Comparison of ENCODE assay signal across 1 cellular context in the genomic region with DNA sequence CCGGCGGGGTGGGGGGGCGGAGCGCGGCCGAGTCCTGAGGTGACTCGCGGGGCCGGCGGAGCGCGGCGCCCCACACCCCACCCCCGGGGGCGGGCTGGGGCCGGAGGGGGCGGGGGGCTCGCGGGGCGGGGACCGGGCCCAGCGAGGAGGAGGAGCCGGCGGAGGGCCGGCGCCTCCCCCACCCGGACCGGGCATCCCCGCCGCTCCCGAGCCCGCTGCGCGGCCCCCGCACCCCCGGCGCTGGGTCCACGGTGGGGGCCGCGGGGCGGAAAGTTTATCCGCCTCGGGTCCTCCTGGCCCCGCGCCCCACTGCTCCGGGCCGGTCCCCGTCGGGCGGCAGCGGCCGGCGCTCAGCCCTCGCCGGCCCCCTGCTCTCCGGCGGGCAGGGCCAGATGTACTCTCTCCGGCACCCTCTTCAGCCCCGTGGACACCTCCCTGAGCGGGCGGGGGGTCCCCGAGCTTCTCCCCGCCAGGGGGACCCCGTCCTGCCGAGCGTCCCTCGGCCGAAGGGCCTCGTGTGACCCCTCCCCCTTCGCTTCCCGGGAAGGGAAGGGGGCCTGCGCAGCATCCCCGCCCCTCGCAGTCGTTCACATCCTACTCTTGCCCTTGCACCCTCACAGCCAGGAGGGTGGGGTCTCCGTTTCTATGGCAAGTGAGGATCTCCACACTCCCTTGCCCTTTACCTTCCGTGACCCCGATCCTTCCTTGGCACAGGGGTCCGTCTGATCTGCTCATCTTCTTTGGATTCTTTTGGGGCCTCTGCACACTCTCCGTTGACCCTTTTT.
A peak's percentile ranks its signal among the peaks of the same experiment; 100 is the strongest.
TF ChIP-seq lines count a peak whose summit lies in the region.

No MANE protein-coding gene starts in this region.

TF ChIP-seq in HepG2, 621 proteins besides CTCF, POLR2A, EP300 and RAD21 (continued from another document):
- TF ChIP-seq TRAFD1 (CRISPR knock-in tag; IDR thresholded peaks at IDR 0.05; ENCODE audit: borderline replicate concordance) = no peak
- no peak for TF ChIP-seq KAT8 (CRISPR knock-in tag; IDR thresholded peaks at IDR 0.05)
- TF ChIP-seq RBFOX2 (IDR thresholded peaks at IDR 0.05; ENCODE audit: low read depth, low read length) = peak; percentile 21; the same call in 1 of the 2 replicates
- TF ChIP-seq JUNB (CRISPR knock-in tag; IDR thresholded peaks at IDR 0.05; ENCODE audit: borderline replicate concordance) = no peak
- TF ChIP-seq SP4 (CRISPR knock-in tag; IDR thresholded peaks at IDR 0.05) = peak; percentile 54; the same call in 1 of the 2 replicates
- TF ChIP-seq, protein P1, sequence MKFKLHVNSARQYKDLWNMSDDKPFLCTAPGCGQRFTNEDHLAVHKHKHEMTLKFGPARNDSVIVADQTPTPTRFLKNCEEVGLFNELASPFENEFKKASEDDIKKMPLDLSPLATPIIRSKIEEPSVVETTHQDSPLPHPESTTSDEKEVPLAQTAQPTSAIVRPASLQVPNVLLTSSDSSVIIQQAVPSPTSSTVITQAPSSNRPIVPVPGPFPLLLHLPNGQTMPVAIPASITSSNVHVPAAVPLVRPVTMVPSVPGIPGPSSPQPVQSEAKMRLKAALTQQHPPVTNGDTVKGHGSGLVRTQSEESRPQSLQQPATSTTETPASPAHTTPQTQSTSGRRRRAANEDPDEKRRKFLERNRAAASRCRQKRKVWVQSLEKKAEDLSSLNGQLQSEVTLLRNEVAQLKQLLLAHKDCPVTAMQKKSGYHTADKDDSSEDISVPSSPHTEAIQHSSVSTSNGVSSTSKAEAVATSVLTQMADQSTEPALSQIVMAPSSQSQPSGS (CRISPR knock-in tag; IDR thresholded peaks at IDR 0.05) = no peak
- TF ChIP-seq SAP130 (CRISPR knock-in tag; IDR thresholded peaks at IDR 0.05; ENCODE audit: low read depth) = no peak
- TF ChIP-seq E2F5 (CRISPR knock-in tag; conservative IDR thresholded peaks at IDR 0.05) = no peak
- no peak for TF ChIP-seq NR2C2 (CRISPR knock-in tag; IDR thresholded peaks at IDR 0.05; ENCODE audit: borderline replicate concordance)
- no peak for TF ChIP-seq NFIC (IDR thresholded peaks at IDR 0.05; ENCODE audit: low read length)
- no peak for TF ChIP-seq PTBP1 (IDR thresholded peaks at IDR 0.05; ENCODE audit: low read depth, low read length, poor library complexity, severe bottlenecking)
- TF ChIP-seq MATR3 (CRISPR knock-in tag; IDR thresholded peaks at IDR 0.05) = no peak
- TF ChIP-seq ZSCAN21 (CRISPR knock-in tag; IDR thresholded peaks at IDR 0.05; ENCODE audit: borderline replicate concordance) = no peak
- TF ChIP-seq, protein P2, sequence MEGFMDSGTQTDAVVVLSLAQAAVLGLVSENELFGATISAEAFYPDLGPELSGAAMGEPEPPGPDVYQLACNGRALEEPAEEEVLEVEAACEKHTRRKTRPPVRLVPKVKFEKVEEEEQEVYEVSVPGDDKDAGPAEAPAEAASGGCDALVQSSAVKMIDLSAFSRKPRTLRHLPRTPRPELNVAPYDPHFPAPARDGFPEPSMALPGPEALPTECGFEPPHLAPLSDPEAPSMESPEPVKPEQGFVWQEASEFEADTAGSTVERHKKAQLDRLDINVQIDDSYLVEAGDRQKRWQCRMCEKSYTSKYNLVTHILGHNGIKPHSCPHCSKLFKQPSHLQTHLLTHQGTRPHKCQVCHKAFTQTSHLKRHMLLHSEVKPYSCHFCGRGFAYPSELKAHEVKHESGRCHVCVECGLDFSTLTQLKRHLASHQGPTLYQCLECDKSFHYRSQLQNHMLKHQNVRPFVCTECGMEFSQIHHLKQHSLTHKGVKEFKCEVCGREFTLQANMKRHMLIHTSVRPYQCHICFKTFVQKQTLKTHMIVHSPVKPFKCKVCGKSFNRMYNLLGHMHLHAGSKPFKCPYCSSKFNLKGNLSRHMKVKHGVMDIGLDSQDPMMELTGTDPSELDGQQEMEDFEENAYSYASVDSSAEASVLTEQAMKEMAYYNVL (CRISPR knock-in tag; IDR thresholded peaks at IDR 0.05; ENCODE audit: borderline replicate concordance) = no peak
- no peak for TF ChIP-seq ZNF121 (CRISPR knock-in tag; IDR thresholded peaks at IDR 0.05)
- TF ChIP-seq THAP7 (CRISPR knock-in tag; IDR thresholded peaks at IDR 0.05) = no peak
- TF ChIP-seq ZNF83 (CRISPR knock-in tag; IDR thresholded peaks at IDR 0.05; ENCODE audit: borderline replicate concordance) = no peak
- TF ChIP-seq SKI (IDR thresholded peaks at IDR 0.05; ENCODE audit: partially characterized antibody) = no peak
- TF ChIP-seq GFI1 (CRISPR knock-in tag; IDR thresholded peaks at IDR 0.05; ENCODE audit: borderline replicate concordance) = no peak
- no peak for TF ChIP-seq ZFX (CRISPR knock-in tag; IDR thresholded peaks at IDR 0.05; ENCODE audit: low read depth)
- TF ChIP-seq, protein P3, sequence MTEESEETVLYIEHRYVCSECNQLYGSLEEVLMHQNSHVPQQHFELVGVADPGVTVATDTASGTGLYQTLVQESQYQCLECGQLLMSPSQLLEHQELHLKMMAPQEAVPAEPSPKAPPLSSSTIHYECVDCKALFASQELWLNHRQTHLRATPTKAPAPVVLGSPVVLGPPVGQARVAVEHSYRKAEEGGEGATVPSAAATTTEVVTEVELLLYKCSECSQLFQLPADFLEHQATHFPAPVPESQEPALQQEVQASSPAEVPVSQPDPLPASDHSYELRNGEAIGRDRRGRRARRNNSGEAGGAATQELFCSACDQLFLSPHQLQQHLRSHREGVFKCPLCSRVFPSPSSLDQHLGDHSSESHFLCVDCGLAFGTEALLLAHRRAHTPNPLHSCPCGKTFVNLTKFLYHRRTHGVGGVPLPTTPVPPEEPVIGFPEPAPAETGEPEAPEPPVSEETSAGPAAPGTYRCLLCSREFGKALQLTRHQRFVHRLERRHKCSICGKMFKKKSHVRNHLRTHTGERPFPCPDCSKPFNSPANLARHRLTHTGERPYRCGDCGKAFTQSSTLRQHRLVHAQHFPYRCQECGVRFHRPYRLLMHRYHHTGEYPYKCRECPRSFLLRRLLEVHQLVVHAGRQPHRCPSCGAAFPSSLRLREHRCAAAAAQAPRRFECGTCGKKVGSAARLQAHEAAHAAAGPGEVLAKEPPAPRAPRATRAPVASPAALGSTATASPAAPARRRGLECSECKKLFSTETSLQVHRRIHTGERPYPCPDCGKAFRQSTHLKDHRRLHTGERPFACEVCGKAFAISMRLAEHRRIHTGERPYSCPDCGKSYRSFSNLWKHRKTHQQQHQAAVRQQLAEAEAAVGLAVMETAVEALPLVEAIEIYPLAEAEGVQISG (CRISPR knock-in tag; IDR thresholded peaks at IDR 0.05) = no peak
- TF ChIP-seq, protein P4, sequence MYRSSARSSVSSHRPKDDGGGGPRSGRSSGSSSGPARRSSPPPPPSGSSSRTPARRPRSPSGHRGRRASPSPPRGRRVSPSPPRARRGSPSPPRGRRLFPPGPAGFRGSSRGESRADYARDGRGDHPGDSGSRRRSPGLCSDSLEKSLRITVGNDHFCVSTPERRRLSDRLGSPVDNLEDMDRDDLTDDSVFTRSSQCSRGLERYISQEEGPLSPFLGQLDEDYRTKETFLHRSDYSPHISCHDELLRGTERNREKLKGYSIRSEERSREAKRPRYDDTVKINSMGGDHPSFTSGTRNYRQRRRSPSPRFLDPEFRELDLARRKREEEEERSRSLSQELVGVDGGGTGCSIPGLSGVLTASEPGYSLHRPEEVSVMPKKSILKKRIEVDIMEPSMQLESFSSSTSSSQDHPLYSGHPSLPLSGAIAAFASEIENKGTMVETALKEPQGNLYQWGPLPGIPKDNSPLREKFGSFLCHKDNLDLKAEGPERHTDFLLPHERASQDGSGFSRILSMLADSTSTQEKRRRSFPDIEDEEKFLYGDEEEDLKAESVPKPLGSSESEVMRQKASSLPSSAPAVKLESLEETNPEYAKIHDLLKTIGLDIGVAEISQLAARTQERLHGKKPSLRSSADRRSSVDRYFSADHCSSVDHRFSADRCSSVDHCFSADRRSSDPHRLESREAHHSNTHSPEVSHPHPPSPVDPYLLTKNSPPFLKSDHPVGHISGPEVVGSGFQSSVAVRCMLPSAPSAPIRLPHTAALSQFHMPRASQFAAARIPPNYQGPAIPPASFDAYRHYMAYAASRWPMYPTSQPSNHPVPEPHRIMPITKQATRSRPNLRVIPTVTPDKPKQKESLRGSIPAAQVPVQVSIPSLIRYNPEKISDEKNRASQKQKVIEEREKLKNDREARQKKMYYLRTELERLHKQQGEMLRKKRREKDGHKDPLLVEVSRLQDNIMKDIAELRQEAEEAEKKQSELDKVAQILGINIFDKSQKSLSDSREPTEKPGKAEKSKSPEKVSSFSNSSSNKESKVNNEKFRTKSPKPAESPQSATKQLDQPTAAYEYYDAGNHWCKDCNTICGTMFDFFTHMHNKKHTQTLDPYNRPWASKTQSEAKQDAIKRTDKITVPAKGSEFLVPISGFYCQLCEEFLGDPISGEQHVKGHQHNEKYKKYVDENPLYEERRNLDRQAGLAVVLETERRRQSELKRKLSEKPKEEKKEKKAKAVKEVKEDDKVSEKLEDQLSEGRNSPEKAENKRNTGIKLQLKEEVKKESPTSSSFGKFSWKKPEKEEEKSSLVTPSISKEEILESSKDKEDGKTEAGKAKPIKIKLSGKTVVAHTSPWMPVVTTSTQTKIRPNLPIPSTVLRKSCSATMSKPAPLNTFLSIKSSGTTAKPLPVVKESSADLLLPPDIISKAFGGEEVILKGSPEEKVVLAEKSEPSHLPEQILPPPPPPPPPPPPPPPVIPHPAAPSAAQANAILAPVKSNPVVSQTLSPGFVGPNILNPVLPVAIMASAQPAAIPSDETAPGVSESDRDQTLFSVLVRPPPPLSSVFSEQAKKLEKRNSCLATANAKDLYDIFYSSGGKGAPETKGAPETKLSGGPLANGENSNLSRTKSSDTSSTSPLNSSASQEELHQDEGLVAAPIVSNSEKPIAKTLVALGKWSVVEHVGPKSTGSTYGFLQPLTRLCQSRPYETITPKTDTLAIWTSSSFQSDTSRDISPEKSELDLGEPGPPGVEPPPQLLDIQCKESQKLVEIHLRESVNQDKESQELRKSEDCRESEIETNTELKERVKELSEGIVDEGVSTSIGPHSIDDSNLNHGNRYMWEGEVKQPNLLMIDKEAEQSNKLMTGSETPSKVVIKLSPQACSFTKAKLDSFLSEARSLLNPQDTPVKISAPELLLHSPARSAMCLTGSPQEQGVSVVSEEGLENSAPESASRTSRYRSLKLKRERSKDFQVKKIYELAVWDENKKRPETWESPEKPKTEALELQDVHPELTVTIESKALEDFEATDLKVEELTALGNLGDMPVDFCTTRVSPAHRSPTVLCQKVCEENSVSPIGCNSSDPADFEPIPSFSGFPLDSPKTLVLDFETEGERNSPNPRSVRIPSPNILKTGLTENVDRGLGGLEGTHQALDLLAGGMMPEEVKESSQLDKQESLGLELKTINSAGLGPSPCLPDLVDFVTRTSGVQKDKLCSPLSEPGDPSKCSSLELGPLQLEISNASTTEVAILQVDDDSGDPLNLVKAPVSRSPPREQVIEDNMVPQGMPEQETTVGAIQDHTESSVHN (CRISPR knock-in tag; IDR thresholded peaks at IDR 0.05) = no peak
- TF ChIP-seq ZNF781 (CRISPR knock-in tag; IDR thresholded peaks at IDR 0.05; ENCODE audit: borderline replicate concordance, not compliant biosample characterization) = no peak
- TF ChIP-seq HNRNPL (IDR thresholded peaks at IDR 0.05; ENCODE audit: low read depth, low read length) = no peak
- TF ChIP-seq ZNF260 (CRISPR knock-in tag; IDR thresholded peaks at IDR 0.05; ENCODE audit: borderline replicate concordance, low read depth) = no peak
- no peak for TF ChIP-seq ESRRA (CRISPR knock-in tag; IDR thresholded peaks at IDR 0.05; ENCODE audit: low read depth)
- no peak for TF ChIP-seq ZNF264 (CRISPR knock-in tag; IDR thresholded peaks at IDR 0.05)
